Comparison of ENCODE assay signal across 1 cellular context in genomic region chr17:20955437-20956323, GRCh38.
TF ChIP-seq lines count a peak whose summit lies in the region.

No MANE protein-coding gene starts in this region.

TF ChIP-seq in H1, 55 proteins besides CTCF, POLR2A, EP300 and RAD21 (continued from another document):
- TF ChIP-seq CHD7 (IDR thresholded peaks at IDR 0.05; ENCODE audit: insufficient replicate concordance, low read length) (no peak), POLR2AphosphoS5 (IDR thresholded peaks at IDR 0.05; ENCODE audit: low read depth, low read length) (no peak)
